Comparison of ENCODE assay signal across 8 cellular contexts in the genomic region with DNA sequence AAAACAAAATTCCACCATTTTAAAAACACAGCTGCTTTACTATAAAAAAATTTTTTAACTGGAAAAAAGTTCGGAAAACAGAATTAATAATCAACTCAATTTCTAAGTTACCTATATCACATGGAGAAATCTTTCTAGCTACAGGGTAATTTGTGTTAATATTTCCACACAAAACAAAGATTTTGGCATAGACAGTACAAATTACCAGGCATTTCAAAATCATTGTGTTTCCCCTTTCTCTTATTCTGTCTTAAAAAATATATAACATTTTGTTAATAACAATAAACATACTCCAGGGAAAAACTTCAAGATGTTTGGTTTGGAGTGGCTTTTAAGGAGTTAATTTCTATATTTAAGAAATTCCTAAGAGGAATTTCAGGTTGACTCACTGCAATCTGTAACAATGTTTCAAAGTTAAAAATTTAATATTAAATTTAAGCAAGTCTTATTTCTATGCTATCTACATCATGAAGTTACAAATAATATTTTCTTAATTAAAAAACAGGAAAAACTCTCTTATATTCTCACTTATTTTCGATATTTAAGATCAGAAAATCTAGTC.
A peak's percentile ranks its signal among the peaks of the same experiment; 100 is the strongest.
DNase-seq lines count a peak whose midpoint lies in the region; ATAC-seq and TF ChIP-seq lines count a peak whose summit lies in the region.

No MANE protein-coding gene starts in this region.

- no peaks in the 10 kb centered on the region for H3K9me2 ChIP-seq in PC-9 (ENCODE audit: insufficient read depth)

- H3K4me3 Mint-ChIP-seq in Caco-2 (ENCODE audit: unreplicated experiment), result peak overlapping the region; percentile 97
- peak overlapping the region; percentile 97 for H3K4me3 Mint-ChIP-seq in endothelial cell (ENCODE audit: unreplicated experiment)

- TF ChIP-seq POLR2A in ovary (IDR thresholded peaks at IDR 0.05), result no peak

- TF ChIP-seq CTCF in Caco-2 (IDR thresholded peaks at IDR 0.05; ENCODE audit: insufficient read depth in 1 of 2, low read depth in 1 of 2, low read length in 1 of 2, severe bottlenecking in 1 of 2, unreplicated experiment in 1 of 2) (no peak), PC-9 (conservative IDR thresholded peaks at IDR 0.05) (no peak), endothelial cell (IDR thresholded peaks at IDR 0.05; ENCODE audit: unreplicated experiment) (no peak), ovary (IDR thresholded peaks at IDR 0.05) (no peak)

- peak overlapping the region; percentile 99 for H3K4me2 ChIP-seq in PC-9

- H3K36me3 Mint-ChIP-seq in Caco-2 (ENCODE audit: insufficient read depth, unreplicated experiment) (peaks cover 37% of the 10 kb centered on the region), endothelial cell (ENCODE audit: low read depth, unreplicated experiment) (peaks cover 3% of the 10 kb centered on the region)

- H3K4me1 ChIP-seq in Caco-2 (peaks cover 19% of the 10 kb centered on the region), PC-9 (replicated peaks; ENCODE audit: insufficient read depth) (peaks cover 44% of the 10 kb centered on the region), ovary (ENCODE audit: insufficient read depth) (peaks cover 5% of the 10 kb centered on the region)

- POLR2A ChIA-PET in Caco-2 (lab: Charles Lee), result no interaction called here
- POLR2A ChIA-PET in PC-9 (lab: Charles Lee; ENCODE audit: unreplicated experiment), result interaction anchor here (0.5 to 0.7 kb wide), 2 partner anchors 9 kb away, joined by 3 to 4 read pairs; no protein-coding TSS in a partner anchor

- H3K27ac Mint-ChIP-seq in Caco-2 (ENCODE audit: unreplicated experiment) (peak overlapping the region; percentile 88), endothelial cell (ENCODE audit: unreplicated experiment) (peak overlapping the region; percentile 97)

- peaks cover 35% of the 10 kb centered on the region for H3F3A ChIP-seq in PC-9 (ENCODE audit: insufficient read depth, low read depth)

- peaks cover 5% of the 10 kb centered on the region; the same call in 1 of the 2 replicates for H4K20me1 ChIP-seq in PC-9 (ENCODE audit: insufficient read depth)

- WGBS in ovary, 3 donors, result 3 to 5% (median 3%) methylated on average over 2 of the region's 2 CpGs

- no peak for ATAC-seq in HG02884 (IDR thresholded peaks at IDR 0.05; ENCODE audit: unreplicated experiment)

- TF ChIP-seq EP300 in ovary (IDR thresholded peaks at IDR 0.05), result no peak

- H3K36me3 ChIP-seq in Caco-2 (ENCODE audit: control insufficient read depth, insufficient read depth, low read length) (peaks cover 1% of the 10 kb centered on the region; the same call in 1 of the 2 replicates), PC-9 (ENCODE audit: low read depth) (peaks cover 24% of the 10 kb centered on the region), ovary (no peaks in the 10 kb centered on the region)

- DNase-seq in Caco-2, result no peak
- no peak for DNase-seq in PC-9
- no peak for DNase-seq in endothelial cell (ENCODE audit: low spot score)
- no peak for DNase-seq in ovary
- DNase-seq in NCI-H226, result no peak
- DNase-seq in NCI-H1436 treated with DMSO at 0.1 percent for 48 hours (lab: John Stamatoyannopoulos, UW), result no peak
- no peak for DNase-seq in AG08396 (ENCODE audit: low spot score)

- CTCF ChIA-PET in Caco-2 (lab: Charles Lee), result no interaction called here
- CTCF ChIA-PET in PC-9 (lab: Charles Lee), result no interaction called here

- peaks cover 21% of the 10 kb centered on the region for H3K4me1 Mint-ChIP-seq in Caco-2 (ENCODE audit: low read depth, unreplicated experiment)
- H3K4me1 Mint-ChIP-seq in endothelial cell (ENCODE audit: unreplicated experiment), result peaks cover 6% of the 10 kb centered on the region

- no peaks in the 10 kb centered on the region for H3K9me3 ChIP-seq in Caco-2
- no peaks in the 10 kb centered on the region for H3K9me3 ChIP-seq in PC-9 (ENCODE audit: insufficient read depth, low read depth)
- H3K9me3 ChIP-seq in ovary, result no peaks in the 10 kb centered on the region

- H3K79me2 ChIP-seq in PC-9 (ENCODE audit: low read depth), result peaks cover 90% of the 10 kb centered on the region

- H3K27ac ChIP-seq in PC-9 (peak overlapping the region; percentile 96), ovary (peak overlapping the region in 1 of 2 donors; percentile 94)

- intact Hi-C loops in Caco-2 (cut with micrococcal nuclease; ENCODE audit: unreplicated experiment) (loop anchor here (5.0 kb wide), 1 partner anchor 502 kb away; no protein-coding TSS in a partner anchor), PC-9 (cut with micrococcal nuclease; ENCODE audit: unreplicated experiment) (loop anchor here (2.0 kb wide), 1 partner anchor 255 kb away; a partner anchor contains a TSS), ovary (cut with DNase I) (no loop called here)

- TSS peak; percentile 64 for BruUV-seq in Caco-2 (replicated peaks; lab: Mats Ljungman, UMichigan)
- TSS peak; percentile 64 for BruUV-seq in PC-9 (replicated peaks; lab: Mats Ljungman, UMichigan)

- H3K4me3 ChIP-seq in Caco-2 (ENCODE audit: low read depth, low read length), result peak overlapping the region; percentile 54
- H3K4me3 ChIP-seq in PC-9, result peak overlapping the region; percentile 71
- peak overlapping the region; percentile 50 for H3K4me3 ChIP-seq in ovary

- no peaks in the 10 kb centered on the region for H3K9me3 Mint-ChIP-seq in Caco-2 (ENCODE audit: unreplicated experiment)
- H3K9me3 Mint-ChIP-seq in endothelial cell (ENCODE audit: unreplicated experiment), result no peaks in the 10 kb centered on the region

- no peak overlapping the region for H2AFZ ChIP-seq in PC-9

- H3K27me3 Mint-ChIP-seq in Caco-2 (ENCODE audit: insufficient read depth, unreplicated experiment) (no peaks in the 10 kb centered on the region), endothelial cell (ENCODE audit: unreplicated experiment) (peaks cover 5% of the 10 kb centered on the region)

- no peaks in the 10 kb centered on the region for H3K27me3 ChIP-seq in Caco-2 (replicated peaks; ENCODE audit: control insufficient read depth, insufficient read depth, low read length)
- no peaks in the 10 kb centered on the region for H3K27me3 ChIP-seq in PC-9 (ENCODE audit: insufficient read depth, low read depth)
- no peaks in the 10 kb centered on the region for H3K27me3 ChIP-seq in ovary

Comparison
In these comparisons a context has a peak if more than half of its experiments do, and no peak if none do; other contexts are left out.
1. intact Hi-C loops: an anchor here in Caco-2 (5.0 kb wide) and PC-9 (2.0 kb wide); none called in ovary.